15 cellular contexts compared by ENCODE assay signal in genomic region chr6:133646021-133646682, GRCh38.
DNase-seq lines count a peak whose midpoint lies in the region; ATAC-seq and TF ChIP-seq lines count a peak whose summit lies in the region.
"Had no signal": no experiment of that assay in that cellular context is flagged by ENCODE, and none has a peak within 500 bp of the region (broad histone marks: within the 10 kb centered on the region; RNA-seq: fewer than 3 reads in every experiment).

No MANE protein-coding gene starts in this region.

- DNase-seq in DMS 273 (lab: John Stamatoyannopoulos, UW; ENCODE audit: unreplicated experiment): peak; percentile 45
- DNase-seq in DMS 273 treated with DMSO at 0.1 percent for 48 hours (lab: John Stamatoyannopoulos, UW): no peak
- no peak for DNase-seq in RWPE2 (ENCODE audit: low spot score)
- peak; percentile 71 for DNase-seq in fibroblast of pulmonary artery (ENCODE audit: low read depth)
- no peak for DNase-seq in germinal center (ENCODE audit: low spot score)
- DNase-seq in activated CD4-positive, alpha-beta T cell treated with anti-CD3 and anti-CD28 coated beads for 4 hours: no peak
- DNase-seq: activated CD4-positive, alpha-beta memory T cell treated with anti-CD3 and anti-CD28 coated beads, Interleukin-2, amount 10 ng/mL, durations not matched to agents 7 days and 5 days; activated naive CD4-positive, alpha-beta T cell treated with anti-CD3 and anti-CD28 coated beads for 36 hours; NCI-H2107; right lobe of liver; T-helper 17 cell had no signal

- peak overlapping the region; percentile 67 for H3K9ac ChIP-seq in skeletal muscle satellite cell (ENCODE audit: low read depth, low read length)

- H3K27ac ChIP-seq in RWPE2 (ENCODE audit: poor library complexity, severe bottlenecking): peak overlapping the region; percentile 67
- H3K27ac ChIP-seq: 22Rv1, right lobe of liver had no signal

- ATAC-seq in RWPE2 (ENCODE audit: low read depth) (peak; percentile 80), GM19395 (IDR thresholded peaks at IDR 0.05; ENCODE audit: unreplicated experiment) (no peak)
- ATAC-seq: K562, T-helper 17 cell had no signal

- H3K4me3 ChIP-seq in RWPE2 (ENCODE audit: severe bottlenecking) (no peak overlapping the region), fibroblast of pulmonary artery (replicated peaks; ENCODE audit: low read depth, low read length) (no peak overlapping the region), skeletal muscle satellite cell (ENCODE audit: low read length) (no peak overlapping the region)
- H3K4me3 ChIP-seq: K562, right lobe of liver had no signal

- H3K4me1 ChIP-seq in RWPE2 (ENCODE audit: insufficient read depth, poor library complexity, severe bottlenecking) (peaks cover 18% of the 10 kb centered on the region), skeletal muscle satellite cell (ENCODE audit: control insufficient read depth, insufficient read depth, low read length) (peaks cover 33% of the 10 kb centered on the region)
- H3K4me1 ChIP-seq: right lobe of liver had no signal

- H3K4me2 ChIP-seq in skeletal muscle satellite cell (ENCODE audit: low read length): peak overlapping the region; percentile 54

- TF ChIP-seq CTCF in RWPE2 (IDR thresholded peaks at IDR 0.05; ENCODE audit: poor library complexity, severe bottlenecking): no peak
- TF ChIP-seq CTCF in fibroblast of pulmonary artery (IDR thresholded peaks at IDR 0.05; ENCODE audit: low read length, missing control alignments): no peak

- H3K27me3 ChIP-seq in RWPE2 (ENCODE audit: insufficient read depth, poor library complexity, severe bottlenecking): no peaks in the 10 kb centered on the region
- no peaks in the 10 kb centered on the region for H3K27me3 ChIP-seq in skeletal muscle satellite cell (ENCODE audit: control insufficient read depth, insufficient read depth, low read length)
- H3K27me3 ChIP-seq: right lobe of liver had no signal

- H3K9me3 ChIP-seq in RWPE2 (ENCODE audit: severe bottlenecking): no peaks in the 10 kb centered on the region
- H3K9me3 ChIP-seq in skeletal muscle satellite cell (replicated peaks; ENCODE audit: low read length): no peaks in the 10 kb centered on the region
- H3K9me3 ChIP-seq: right lobe of liver had no signal

- H3K36me3 ChIP-seq in RWPE2 (ENCODE audit: low read depth): no peaks in the 10 kb centered on the region
- no peaks in the 10 kb centered on the region for H3K36me3 ChIP-seq in skeletal muscle satellite cell (ENCODE audit: insufficient read depth, low read length)
- H3K36me3 ChIP-seq: right lobe of liver had no signal

Comparison
In these comparisons a context has a peak if more than half of its experiments do, and no peak if none do; other contexts are left out.
1. DNase-seq: peak in DMS 273 (single experiment) and fibroblast of pulmonary artery (single experiment); none in DMS 273 treated with DMSO at 0.1 percent for 48 hours (single experiment), RWPE2 (single experiment), germinal center (single experiment) and activated CD4-positive, alpha-beta T cell treated with anti-CD3 and anti-CD28 coated beads for 4 hours (0 of 2).